In genomic region chr1:209840611-209841010, GRCh38 we compare ENCODE assay signal across 13 cellular contexts. TPM values are rescaled to one million over a fixed set of nuclear protein-coding genes. Genes with fewer than 3 reads are reported as not detected.
DNase-seq lines count a peak whose midpoint lies in the region; ATAC-seq, FAIRE-seq and TF ChIP-seq lines count a peak whose summit lies in the region.
"Had no signal": no experiment of that assay in that cellular context is flagged by ENCODE, and none has a peak within 500 bp of the region (broad histone marks: within the 10 kb centered on the region; RNA-seq: fewer than 3 reads in every experiment).

No MANE protein-coding gene starts in this region.

- H3K4me3 ChIP-seq in A549, result no peak overlapping the region
- H3K4me3 ChIP-seq in PC-3 (ENCODE audit: low read length), result peak overlapping the region; percentile 17; the same call in 1 of the 2 replicates
- no peak overlapping the region for H3K4me3 ChIP-seq in mammary epithelial cell (replicated peaks in 1 of 3; ENCODE audit: insufficient read depth in 1 of 3, low read depth in 2 of 3, low read length in 3 of 3)
- H3K4me3 ChIP-seq in muscle layer of duodenum (ENCODE audit: low read depth in 1 of 2, low read length in 2 of 2), result no peak overlapping the region

- no peaks in the 10 kb centered on the region for H4K20me1 ChIP-seq in PC-3 (ENCODE audit: low read length)
- no peaks in the 10 kb centered on the region for H4K20me1 ChIP-seq in mammary epithelial cell (ENCODE audit: insufficient read depth, low read length)

- peak overlapping the region; percentile 19; the same call in 1 of the 2 replicates for H3K9ac ChIP-seq in PC-3 (ENCODE audit: low read length)
- peak overlapping the region; percentile 34 for H3K9ac ChIP-seq in mammary epithelial cell (ENCODE audit: insufficient read depth, low read length)

- H3K9me2 ChIP-seq in PC-3 (replicated peaks; ENCODE audit: low read length), result no peaks in the 10 kb centered on the region

- H3K4me2 ChIP-seq in A549 (peak overlapping the region; percentile 63), PC-3 (ENCODE audit: low read length) (peak overlapping the region; percentile 59), mammary epithelial cell (ENCODE audit: insufficient read depth, low read depth, low read length) (peak overlapping the region; percentile 54)

- TF ChIP-seq CTCF in A549 (IDR thresholded peaks at IDR 0.05) (no peak), PC-3 (conservative IDR thresholded peaks at IDR 0.05; ENCODE audit: low read depth, low read length) (no peak), mammary epithelial cell (conservative IDR thresholded peaks at IDR 0.05 in 1 of 2, IDR thresholded peaks at IDR 0.05 in 1 of 2; ENCODE audit: extremely low read depth in 1 of 2, insufficient read depth in 1 of 2, low read depth in 1 of 2, low read length in 2 of 2) (no peak)

- ATAC-seq in A549 (no peak), PC-3 (no peak), HG03460 (IDR thresholded peaks at IDR 0.05; ENCODE audit: unreplicated experiment) (no peak)

- H2AFZ ChIP-seq in PC-3 (ENCODE audit: low read length) (no peak overlapping the region), mammary epithelial cell (ENCODE audit: low read depth, low read length) (no peak overlapping the region)

- H3K36me3 ChIP-seq in PC-3 (ENCODE audit: low read depth, low read length), result peaks cover 88% of the 10 kb centered on the region
- peaks cover 60% of the 10 kb centered on the region for H3K36me3 ChIP-seq in mammary epithelial cell (ENCODE audit: insufficient read depth, low read length)
- H3K36me3 ChIP-seq in muscle layer of duodenum (ENCODE audit: control insufficient read depth in 1 of 2, insufficient read depth in 2 of 2, low read length in 2 of 2), result peaks cover 76 to 79% of the 10 kb centered on the region in 2 donors

- dilution Hi-C loops in mammary epithelial cell (cut with HindIII; ENCODE audit: low sequenced_read_pairs), result loop anchor here (25.0 kb wide), 1 partner anchor 397 kb away; the partner anchor contains the start of gene SERTAD4

- TF ChIP-seq EP300 in A549 (IDR thresholded peaks at IDR 0.05), result no peak

- H3K79me2 ChIP-seq in PC-3 (ENCODE audit: low read length) (peaks cover 16% of the 10 kb centered on the region), mammary epithelial cell (ENCODE audit: insufficient read depth, low read length) (peaks cover 35% of the 10 kb centered on the region)

- H3K27ac ChIP-seq in A549 (peak overlapping the region; percentile 76 to 81), PC-3 (ENCODE audit: low read length) (peak overlapping the region; percentile 79), mammary epithelial cell (ENCODE audit: insufficient read depth, low read depth, low read length) (peak overlapping the region; percentile 85), muscle layer of duodenum (ENCODE audit: low read length) (peak overlapping the region; percentile 71)

- TF ChIP-seq POLR2A in A549 (IDR thresholded peaks at IDR 0.05; ENCODE audit: low read length), result no peak

- intact Hi-C loops in PC-3 (cut with micrococcal nuclease), result no loop called here
- intact Hi-C loops in mammary epithelial cell (cut with micrococcal nuclease), result no loop called here

- H3K4me1 ChIP-seq in A549 (peaks cover 23% of the 10 kb centered on the region), PC-3 (ENCODE audit: insufficient read depth, low read length) (peaks cover 26% of the 10 kb centered on the region), mammary epithelial cell (ENCODE audit: insufficient read depth, low read length) (peaks cover 29% of the 10 kb centered on the region), muscle layer of duodenum (ENCODE audit: control insufficient read depth in 1 of 2, insufficient read depth in 2 of 2, low read length in 2 of 2) (no peaks in the 10 kb centered on the region)

- peaks cover 14% of the 10 kb centered on the region for H3F3A ChIP-seq in PC-3 (ENCODE audit: low read length, unreplicated experiment)

- BruUV-seq in PC-3 (replicated peaks; lab: Mats Ljungman, UMichigan), result no TSS peak
- BruUV-seq in mammary epithelial cell (replicated peaks; lab: Mats Ljungman, UMichigan), result no TSS peak

- POLR2A ChIA-PET in A549 (lab: Yijun Ruan, JAX), result interaction anchor here (1.5 to 2.5 kb wide), 3 partner anchors 12 to 56 kb away, joined by 3 to 14 read pairs (median 5); partner anchors contain the start of genes C1orf74 and UTP25
- POLR2A ChIA-PET in PC-3 (lab: Charles Lee; ENCODE audit: unreplicated experiment), result interaction anchor here (0.5 to 0.6 kb wide), 3 partner anchors 50 to 173 kb away, joined by 3 to 4 read pairs (median 4); partner anchors contain the start of gene C1orf74

- no peaks in the 10 kb centered on the region for H3K9me3 ChIP-seq in A549
- H3K9me3 ChIP-seq in PC-3 (ENCODE audit: low read length), result no peaks in the 10 kb centered on the region
- H3K9me3 ChIP-seq in mammary epithelial cell (replicated peaks; ENCODE audit: insufficient read depth, low read length), result no peaks in the 10 kb centered on the region
- no peaks in the 10 kb centered on the region for H3K9me3 ChIP-seq in muscle layer of duodenum (ENCODE audit: control insufficient read depth in 1 of 2, low read length in 2 of 2)

- no peak for FAIRE-seq in A549 (lab: Jason Lieb, UNC)

- CTCF ChIA-PET in A549 (lab: Yijun Ruan, JAX) (interaction anchor here (1.2 to 12.5 kb wide), 5 partner anchors 10 to 150 kb away, joined by 3 to 114 read pairs (median 7); partner anchors contain the start of gene UTP25), PC-3 (lab: Charles Lee) (interaction anchor here (0.8 to 1.7 kb wide), 3 partner anchors 10 to 17 kb away, joined by 4 to 9 read pairs (median 6); no protein-coding TSS in a partner anchor), mammary epithelial cell (lab: Charles Lee; ENCODE audit: low non-redundant PET) (interaction anchor here (0.5 kb wide), 2 partner anchors 20 to 33 kb away, joined by 3 read pairs; no protein-coding TSS in a partner anchor)

- H3K27me3 ChIP-seq in PC-3 (ENCODE audit: low read length) (no peaks in the 10 kb centered on the region), mammary epithelial cell (ENCODE audit: insufficient read depth, low read length) (no peaks in the 10 kb centered on the region), muscle layer of duodenum (ENCODE audit: low read depth, low read length) (no peaks in the 10 kb centered on the region)

- in situ Hi-C loops in mammary epithelial cell (cut with MboI; ENCODE audit: low sequenced_read_pairs in 2 of 2), result no loop called here

- 96% methylated on average over 5 of the region's 5 CpGs for WGBS in A549 (ENCODE audit: missing lambda C conversion rate)
- WGBS in mammary epithelial cell (ENCODE audit: low coverage, missing lambda C conversion rate), result 81% methylated on average over 5 of the region's 5 CpGs

- no peak for DNase-seq in A549 (ENCODE audit: low read depth in 1 of 2, low spot score in 1 of 2)
- no peak for DNase-seq in PC-3
- DNase-seq in mammary epithelial cell, result no peak
- DNase-seq in activated CD8-positive, alpha-beta memory T cell treated with anti-CD3 and anti-CD28 coated beads, Interleukin-2, amount 50 U/mL, for 4 hours, result no peak
- no peak for DNase-seq in NCI-H146 (lab: John Stamatoyannopoulos, UW)
- no peak for DNase-seq in NCI-H226
- DNase-seq: activated CD4-positive, CD25-positive, alpha-beta regulatory T cell treated with anti-CD3 and anti-CD28 coated beads, Interleukin-2, amount 50 U/mL, for 72 hours; central memory CD4-positive, alpha-beta T cell; DMS79; NCI-H2227 treated with DMSO at 0.1 percent for 48 hours; stimulated activated CD8-positive, alpha-beta memory T cell treated with anti-CD3 and anti-CD28 coated beads, Interleukin-4, amount 100 ng/mL, for 48 hours had no signal

- TF ChIP-seq RAD21 in A549 (conservative IDR thresholded peaks at IDR 0.05 in 1 of 2, IDR thresholded peaks at IDR 0.05 in 1 of 2), result no peak

TF ChIP-seq in A549, 52 proteins besides CTCF, POLR2A, EP300 and RAD21 (continues in another document):
- no peak for TF ChIP-seq FOSB (CRISPR knock-in tag; IDR thresholded peaks at IDR 0.05)
- TF ChIP-seq TFCP2L1 (CRISPR knock-in tag; IDR thresholded peaks at IDR 0.05), result no peak
- no peak for TF ChIP-seq MAZ (IDR thresholded peaks at IDR 0.05; ENCODE audit: borderline replicate concordance, low read depth, low read length)
- TF ChIP-seq MYC (IDR thresholded peaks at IDR 0.05; ENCODE audit: borderline replicate concordance, low read length), result no peak
- no peak for TF ChIP-seq HOXB13 (CRISPR knock-in tag; IDR thresholded peaks at IDR 0.05; ENCODE audit: low read depth)

RNA-seq across cellular contexts. Expression of gene UTP25, which starts 12.8 kb away (rescaled TPM):
- 16.5 and 16.7 TPM in 2 replicates for polyA plus RNA-seq in A549 (2011; rRNA removed)
- 4.2 and 4.9 TPM in 2 replicates for polyA plus RNA-seq in A549 (2012; cell fraction: cytosol; rRNA removed)
- 5.6 and 7.0 TPM in 2 replicates for polyA plus RNA-seq in A549 (2012; cell fraction: nucleus; rRNA removed)
- 8.4 to 8.7 TPM (median 8.7 TPM) in 3 replicates for polyA plus RNA-seq in A549 (2017; fragmentation: RNase III; extraction: RNeasy Plus Mini Kit Qiagen cat#74134 plus additional on column Dnase treatment)
- polyA minus RNA-seq in A549 (2011; rRNA and poly(A)+ RNA removed), result 18.0 and 18.3 TPM in 2 replicates
- 14.3 and 15.3 TPM in 2 replicates for total RNA-seq in PC-3 (2014; rRNA removed)
- total RNA-seq in mammary epithelial cell, result 10 to 100 TPM in 1 of 2 donors, 1 to 10 TPM in 1; 9.3 to 14.0 TPM
- 8.0 TPM for polyA plus RNA-seq in mammary epithelial cell
- 8.3 TPM for polyA minus RNA-seq in mammary epithelial cell

RNA-seq across cellular contexts. Expression of gene IRF6, which starts 34.7 kb away (rescaled TPM):
- 0.22 and 0.25 TPM in 2 replicates for polyA plus RNA-seq in A549 (2011; rRNA removed)
- 0.04 and 0.08 TPM in 2 replicates for polyA plus RNA-seq in A549 (2012; cell fraction: cytosol; rRNA removed)
- polyA plus RNA-seq in A549 (2012; cell fraction: nucleus; rRNA removed), result not detected in 2 replicates
- 0.03 to 0.08 TPM (median 0.05 TPM) in 3 replicates for polyA plus RNA-seq in A549 (2017; fragmentation: RNase III; extraction: RNeasy Plus Mini Kit Qiagen cat#74134 plus additional on column Dnase treatment)
- 0.25 and 0.83 TPM in 2 replicates for polyA minus RNA-seq in A549 (2011; rRNA and poly(A)+ RNA removed)
- total RNA-seq in PC-3 (2014; rRNA removed), result 61.6 and 65.7 TPM in 2 replicates
- total RNA-seq in mammary epithelial cell, result 100 to 1,000 TPM; 261 to 422 TPM
- 252 TPM for polyA plus RNA-seq in mammary epithelial cell
- polyA minus RNA-seq in mammary epithelial cell, result 369 TPM

RNA-seq across cellular contexts. Expression of gene C1orf74, which starts 56.3 kb away (rescaled TPM):
- 3.3 TPM in 2 replicates for polyA plus RNA-seq in A549 (2011; rRNA removed)
- 0.59 and 0.74 TPM in 2 replicates for polyA plus RNA-seq in A549 (2012; cell fraction: cytosol; rRNA removed)
- 0.61 and 0.75 TPM in 2 replicates for polyA plus RNA-seq in A549 (2012; cell fraction: nucleus; rRNA removed)
- 2.0 to 2.4 TPM (median 2.4 TPM) in 3 replicates for polyA plus RNA-seq in A549 (2017; fragmentation: RNase III; extraction: RNeasy Plus Mini Kit Qiagen cat#74134 plus additional on column Dnase treatment)
- polyA minus RNA-seq in A549 (2011; rRNA and poly(A)+ RNA removed), result 4.9 and 6.0 TPM in 2 replicates
- 5.7 and 6.7 TPM in 2 replicates for total RNA-seq in PC-3 (2014; rRNA removed)
- total RNA-seq in mammary epithelial cell, result 10 to 100 TPM; 29.8 to 50.1 TPM
- polyA plus RNA-seq in mammary epithelial cell, result 13.2 TPM
- 28.7 TPM for polyA minus RNA-seq in mammary epithelial cell
